12 cellular contexts compared by ENCODE assay signal in genomic region chr15:89103481-89104171, GRCh38. TPM values are rescaled to one million over a fixed set of nuclear protein-coding genes. Genes with fewer than 3 reads are reported as not detected.
DNase-seq lines count a peak whose midpoint lies in the region; ATAC-seq and TF ChIP-seq lines count a peak whose summit lies in the region.
"Had no signal": no experiment of that assay in that cellular context is flagged by ENCODE, and none has a peak within 500 bp of the region (broad histone marks: within the 10 kb centered on the region; RNA-seq: fewer than 3 reads in every experiment).

No MANE protein-coding gene starts in this region.

- TF ChIP-seq CTCF in prostate gland (IDR thresholded peaks at IDR 0.05) (no peak), uterus (IDR thresholded peaks at IDR 0.05) (no peak)

- peaks cover 22% of the 10 kb centered on the region for H3K4me1 ChIP-seq in prostate gland (replicated peaks)
- H3K4me1 ChIP-seq in uterus: peaks cover 18 to 33% of the 10 kb centered on the region in 2 donors

- H3K36me3 ChIP-seq in prostate gland (peaks cover 0 to 4% of the 10 kb centered on the region in 2 donors), uterus (no peaks in the 10 kb centered on the region)
- H3K36me3 ChIP-seq: cardiac muscle cell had no signal

- DNase-seq in Right ventricle myocardium inferior (ENCODE audit: missing footprints): no peak
- no peak for DNase-seq in cardiac septum (ENCODE audit: low spot score)
- no peak for DNase-seq in Right ventricle myocardium superior
- DNase-seq in prostate gland (ENCODE audit: low spot score): no peak
- DNase-seq in uterus: no peak
- no peak for DNase-seq in hypothalamus (lab: John Stamatoyannopoulos, UW)
- no peak for DNase-seq in stimulated activated naive CD4-positive, alpha-beta T cell treated with Interleukin-2 at 50 U/mL for 16 hours (lab: John Stamatoyannopoulos, UW)
- DNase-seq: activated naive CD4-positive, alpha-beta T cell; NCI-H2171 had no signal

- intact Hi-C loops in Right ventricle myocardium inferior (cut with DNase I): loop anchor here (2.0 kb wide), 1 partner anchor 13 kb away; no protein-coding TSS in a partner anchor
- intact Hi-C loops in cardiac septum (cut with DNase I): no loop called here
- intact Hi-C loops in Right ventricle myocardium superior (cut with DNase I): no loop called here
- intact Hi-C loops in prostate gland (cut with DNase I): no loop called here
- intact Hi-C loops in uterus (cut with DNase I; ENCODE audit: low total_unique reads): no loop called here

- H3K27ac ChIP-seq in prostate gland (peak overlapping the region; percentile 66 to 92), uterus (peak overlapping the region; percentile 81 to 88)
- H3K27ac ChIP-seq: cardiac muscle cell had no signal

- peak; percentile 9 for ATAC-seq in Right ventricle myocardium inferior
- peak; percentile 22 for ATAC-seq in Right ventricle myocardium superior (ENCODE audit: poor library complexity)
- ATAC-seq in HG02610 (IDR thresholded peaks at IDR 0.05; ENCODE audit: unreplicated experiment): no peak

- no peaks in the 10 kb centered on the region for H3K9me3 ChIP-seq in prostate gland
- no peaks in the 10 kb centered on the region for H3K9me3 ChIP-seq in uterus
- H3K9me3 ChIP-seq: MG63 had no signal

- 84% methylated on average over 5 of the region's 5 CpGs for WGBS in prostate gland

- no peaks in the 10 kb centered on the region for H3K27me3 ChIP-seq in prostate gland (replicated peaks; ENCODE audit: insufficient read depth)
- H3K27me3 ChIP-seq in uterus: no peaks in the 10 kb centered on the region
- H3K27me3 ChIP-seq: cardiac muscle cell, MG63 had no signal

- TF ChIP-seq POLR2A in prostate gland (IDR thresholded peaks at IDR 0.05) (no peak), uterus (IDR thresholded peaks at IDR 0.05) (no peak)

- H3K4me3 ChIP-seq in prostate gland: no peak overlapping the region
- H3K4me3 ChIP-seq in uterus: no peak overlapping the region
- H3K4me3 ChIP-seq: cardiac muscle cell, MG63 had no signal

RNA-seq across cellular contexts. Expression of gene ABHD2, which starts 15.4 kb away (rescaled TPM):
- total RNA-seq in Right ventricle myocardium inferior (69.9 TPM), cardiac septum (185 TPM), Right ventricle myocardium superior (59.4 TPM), prostate gland (100 to 1,000 TPM; 111 to 253 TPM), uterus (100 to 1,000 TPM in 1 of 4 donors, 10 to 100 TPM in 3; 27.4 to 117 (median 54.2) TPM)
